23 cellular contexts compared by ENCODE assay signal in the genomic region with DNA sequence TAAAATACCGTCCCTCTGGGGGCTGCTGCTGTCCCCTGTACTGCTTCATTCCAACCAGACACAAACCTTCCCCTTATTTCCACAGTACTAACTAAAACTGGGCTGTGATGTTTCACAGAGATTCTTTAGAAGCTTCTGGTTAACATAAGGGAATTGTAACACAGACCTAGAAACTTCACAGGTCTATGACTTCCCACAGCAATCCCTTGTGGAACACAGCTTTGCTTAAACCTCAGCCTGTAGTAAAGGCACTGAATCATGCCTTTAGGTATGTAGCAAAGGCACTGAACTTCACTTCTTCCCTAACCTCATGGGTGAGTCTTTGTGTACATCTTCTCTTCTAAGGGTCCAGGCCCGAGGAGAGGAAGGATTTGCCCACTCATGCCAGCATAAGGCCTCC. TPM values are rescaled to one million over a fixed set of nuclear protein-coding genes. Genes with fewer than 3 reads are reported as not detected.
DNase-seq lines count a peak whose midpoint lies in the region; FAIRE-seq and TF ChIP-seq lines count a peak whose summit lies in the region.
"Had no signal": no experiment of that assay in that cellular context is flagged by ENCODE, and none has a peak within 500 bp of the region (broad histone marks: within the 10 kb centered on the region; RNA-seq: fewer than 3 reads in every experiment).

No MANE protein-coding gene starts in this region.

- H3K36me3 ChIP-seq in bronchial epithelial cell (ENCODE audit: control insufficient read depth, insufficient read depth, low read length) (no peaks in the 10 kb centered on the region), mesendoderm (ENCODE audit: control insufficient read depth, insufficient read depth, low read length) (no peaks in the 10 kb centered on the region)
- H3K36me3 ChIP-seq: HAP-1 had no signal

- peak; percentile 38 for DNase-seq in M059J (ENCODE audit: low read depth)
- DNase-seq in bronchial epithelial cell (ENCODE audit: low read depth) = peak; percentile 22
- no peak for DNase-seq in mesendoderm
- DNase-seq in type B pancreatic cell (ENCODE audit: extremely low spot score, unreplicated experiment) = no peak
- DNase-seq in H4 (ENCODE audit: low spot score) = no peak
- no peak for DNase-seq in NCI-H2227 (lab: John Stamatoyannopoulos, UW; ENCODE audit: unreplicated experiment)
- DNase-seq in activated T-cell treated with anti-CD3 and anti-CD28 coated beads, Interleukin-2, amount 50 U/mL, for 48 hours = no peak
- DNase-seq: DMS79, KBM-7, NCI-H1092 treated with DMSO at 0.1 percent for 48 hours, NCI-H1436 treated with DMSO at 0.1 percent for 48 hours, NCI-H1930, NCI-H2227 treated with DMSO at 0.1 percent for 48 hours, NCI-H510A, NCI-H748 treated with DMSO at 0.1 percent for 48 hours, SIG-M5 had no signal

- H2BK120ac ChIP-seq in mesendoderm (ENCODE audit: low read depth, low read length) = no peak overlapping the region

- no peak overlapping the region for H3K27ac ChIP-seq in mesendoderm (ENCODE audit: low read depth, low read length)
- H3K27ac ChIP-seq: A549, HL-60 had no signal

- FAIRE-seq in bronchial epithelial cell (lab: Jason Lieb, UNC) = peak; percentile 55
- FAIRE-seq: A549, HepG2 had no signal

- H3K27ac Mint-ChIP-seq in type B pancreatic cell = peak overlapping the region; percentile 53
- H3K27ac Mint-ChIP-seq: B cell, CD14-positive monocyte had no signal

- H2BK5ac ChIP-seq in mesendoderm (ENCODE audit: low read length) = no peak overlapping the region

- no peak overlapping the region for H3K56ac ChIP-seq in mesendoderm (ENCODE audit: low read length)

- TF ChIP-seq CTCF in bronchial epithelial cell (IDR thresholded peaks at IDR 0.05; ENCODE audit: insufficient read depth, low read length, severe bottlenecking) (no peak), type B pancreatic cell (conservative IDR thresholded peaks at IDR 0.05) (no peak)

- H3K18ac ChIP-seq in mesendoderm (ENCODE audit: low read length) = no peak overlapping the region

- no peak overlapping the region for H3K4me3 Mint-ChIP-seq in type B pancreatic cell
- H3K4me3 Mint-ChIP-seq: B cell, CD14-positive monocyte had no signal

- peaks cover 5% of the 10 kb centered on the region for H3K9me3 Mint-ChIP-seq in type B pancreatic cell
- H3K9me3 Mint-ChIP-seq: CD14-positive monocyte had no signal

- no peak overlapping the region for H3K4ac ChIP-seq in mesendoderm (ENCODE audit: low read depth, low read length)

- no peak overlapping the region for H3K9ac ChIP-seq in mesendoderm (ENCODE audit: low read length)

- no peaks in the 10 kb centered on the region for H3K79me2 ChIP-seq in mesendoderm (ENCODE audit: control insufficient read depth, insufficient read depth, low read length)

- no peaks in the 10 kb centered on the region for H3K27me3 ChIP-seq in bronchial epithelial cell (ENCODE audit: control insufficient read depth, insufficient read depth, low read length)
- H3K27me3 ChIP-seq in mesendoderm (ENCODE audit: insufficient read depth, low read length, poor library complexity) = no peaks in the 10 kb centered on the region

- H3K4me2 ChIP-seq in mesendoderm (ENCODE audit: low read length) = no peak overlapping the region
- H3K4me2 ChIP-seq: A549 had no signal

- H4K5ac ChIP-seq in mesendoderm (ENCODE audit: low read length) = no peak overlapping the region

- H3K4me3 ChIP-seq in bronchial epithelial cell (ENCODE audit: low read depth, low read length) (no peak overlapping the region), mesendoderm (ENCODE audit: low read length) (no peak overlapping the region)
- H3K4me3 ChIP-seq: A549, HAP-1 had no signal

- H3K36me3 Mint-ChIP-seq in type B pancreatic cell = no peaks in the 10 kb centered on the region
- H3K36me3 Mint-ChIP-seq: CD14-positive monocyte had no signal

- no CpG with 5 or more reads among the region's 2 CpGs for WGBS in mesendoderm (ENCODE audit: extremely low coverage, insufficient coverage, low lambda C conversion rate)

- no peak overlapping the region for H2AK5ac ChIP-seq in mesendoderm (ENCODE audit: low read length)

- H3K27me3 Mint-ChIP-seq in type B pancreatic cell = no peaks in the 10 kb centered on the region
- H3K27me3 Mint-ChIP-seq: B cell had no signal

- peaks cover 13% of the 10 kb centered on the region for H3K4me1 Mint-ChIP-seq in type B pancreatic cell (ENCODE audit: unreplicated experiment)

- no peak overlapping the region for H4K8ac ChIP-seq in mesendoderm (ENCODE audit: low read depth, low read length)

- H3K4me1 ChIP-seq in mesendoderm (ENCODE audit: control insufficient read depth, low read depth, low read length) = no peaks in the 10 kb centered on the region
- H3K4me1 ChIP-seq: A549, HAP-1 had no signal

- H2BK15ac ChIP-seq in mesendoderm (replicated peaks; ENCODE audit: low read depth) = no peak overlapping the region

- peak overlapping the region; percentile 66 for H3K23ac ChIP-seq in mesendoderm (ENCODE audit: low read length)

- no peaks in the 10 kb centered on the region for H3K79me1 ChIP-seq in mesendoderm (ENCODE audit: low read length)

RNA-seq across cellular contexts. Expression of a gene that starts 49.4 kb away (rescaled TPM):
- 3.1 TPM in 1 of 2 replicates, not detected in the other for total RNA-seq in M059J (2014; rRNA removed; shearing (Covaris generic))
- total RNA-seq in bronchial epithelial cell = not detected in 2 replicates
- 1.3 TPM for polyA plus RNA-seq in mesendoderm (2013, experiment 1 of 2)
- polyA plus RNA-seq in mesendoderm (2013, experiment 2 of 2) = 1.1 TPM
- 0.87 and 4.6 TPM in 2 replicates for total RNA-seq in type B pancreatic cell (ENCODE audit: low replicate concordance)
- total RNA-seq in H4 (2014; rRNA removed; shearing (Covaris generic)) = 0.45 TPM in 1 of 2 replicates, not detected in the other
- total RNA-seq: HepG2, HT-29 had no signal
- polyA plus RNA-seq: A549, CD14-positive monocyte, HepG2 had no signal

Comparison
In these comparisons a context has a peak if more than half of its experiments do, and no peak if none do; other contexts are left out.
1. DNase-seq: peak in M059J (single experiment) and bronchial epithelial cell (single experiment); none in mesendoderm (single experiment), type B pancreatic cell (single experiment), H4 (single experiment), NCI-H2227 (single experiment) and activated T-cell treated with anti-CD3 and anti-CD28 coated beads, Interleukin-2, amount 50 U/mL, for 48 hours (0 of 2).